In the genomic region with DNA sequence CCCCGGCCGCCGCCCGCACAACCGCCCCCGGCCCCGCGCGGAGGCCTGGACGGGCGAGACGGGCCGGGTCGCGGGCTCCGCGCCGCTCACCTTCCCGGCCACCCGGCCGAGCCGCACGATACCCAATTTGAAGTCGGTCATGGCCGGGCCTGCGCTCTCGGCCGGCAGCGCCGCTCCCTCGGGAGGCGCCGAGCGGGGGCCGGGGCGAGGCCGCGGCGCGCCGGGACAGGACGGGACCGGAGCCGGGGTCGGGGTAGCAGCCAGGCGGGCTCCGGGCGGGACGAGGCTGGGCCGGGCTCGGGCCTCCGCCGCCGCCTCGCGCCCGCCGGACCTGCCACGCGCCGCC, we compare ENCODE assay signal across 8 cellular contexts. TPM values are rescaled to one million over a fixed set of nuclear protein-coding genes. Genes with fewer than 3 reads are reported as not detected.
DNase-seq lines count a peak whose midpoint lies in the region; ATAC-seq and TF ChIP-seq lines count a peak whose summit lies in the region.

No MANE protein-coding gene starts in this region.

- TF ChIP-seq EP300 in esophagus muscularis mucosa (IDR thresholded peaks at IDR 0.05) = no peak

- H3K9ac ChIP-seq in KMS-11 (no peak overlapping the region; the same call in 1 of the 2 replicates), skeletal muscle satellite cell (ENCODE audit: low read depth, low read length) (peak overlapping the region; percentile 77)

- no peaks in the 10 kb centered on the region for H3K9me3 ChIP-seq in esophagus muscularis mucosa
- H3K9me3 ChIP-seq in skeletal muscle satellite cell (replicated peaks; ENCODE audit: low read length) = no peaks in the 10 kb centered on the region

- POLR2A ChIA-PET in HEK293T (lab: Yijun Ruan, JAX) = interaction anchor here (1.0 to 1.7 kb wide), 6 partner anchors 8 to 36 kb away, joined by 4 to 15 read pairs (median 5); a partner anchor contains a TSS

- H3K4me2 ChIP-seq in KMS-11 (no peak overlapping the region), skeletal muscle satellite cell (ENCODE audit: low read length) (peak overlapping the region; percentile 83)

- no peak overlapping the region for H3K27ac ChIP-seq in KMS-11
- H3K27ac ChIP-seq in esophagus muscularis mucosa (replicated peaks in 1 of 4) = peak overlapping the region in 2 of 4 donors; percentile 65 to 71

- CTCF ChIA-PET in HEK293T (lab: Yijun Ruan, JAX) = interaction anchor here (0.6 to 1.1 kb wide), 2 partner anchors 13 to 45 kb away, joined by 3 read pairs; no protein-coding TSS in a partner anchor

- peak overlapping the region; percentile 30 for H3K4me3 ChIP-seq in KMS-11 (IDR thresholded peaks at IDR 0.05; ENCODE audit: insufficient read depth, low read depth, low read length)
- H3K4me3 ChIP-seq in esophagus muscularis mucosa = peak overlapping the region; percentile 64 to 95 (median 74)
- peak overlapping the region; percentile 91 for H3K4me3 ChIP-seq in skeletal muscle satellite cell (ENCODE audit: low read length)

- TF ChIP-seq CTCF in KMS-11 (conservative IDR thresholded peaks at IDR 0.05; ENCODE audit: low read depth, low read length) (no peak), esophagus muscularis mucosa (IDR thresholded peaks at IDR 0.05) (no peak)

- WGBS in esophagus muscularis mucosa = no CpG with 5 or more reads among the region's 61 CpGs

- no peak for TF ChIP-seq POLR2A in esophagus muscularis mucosa (IDR thresholded peaks at IDR 0.05; ENCODE audit: low read depth)

- DNase-seq in esophagus muscularis mucosa (ENCODE audit: extremely low spot score) (no peak), inferior parietal cortex (ENCODE audit: extremely low spot score) (no peak), HEK293T (ENCODE audit: extremely low spot score) (no peak), DMS153 (lab: John Stamatoyannopoulos, UW) (no peak), RPMI8226 (no peak)

- 0 out of 2 replicates have a peak, but pooled peaks cover 4% of the 10 kb centered on the region for H4K20me1 ChIP-seq in KMS-11 (ENCODE audit: insufficient read depth)

- H2AFZ ChIP-seq in KMS-11 (ENCODE audit: low read depth) = no peak overlapping the region

- intact Hi-C loops in esophagus muscularis mucosa (cut with DNase I) = no loop called here

- peaks cover 15% of the 10 kb centered on the region for H3K4me1 ChIP-seq in KMS-11 (ENCODE audit: low read depth, poor library complexity, severe bottlenecking)
- peaks cover 15 to 34% (median 28%) of the 10 kb centered on the region in 4 donors for H3K4me1 ChIP-seq in esophagus muscularis mucosa
- H3K4me1 ChIP-seq in skeletal muscle satellite cell (ENCODE audit: control insufficient read depth, insufficient read depth, low read length) = peaks cover 9% of the 10 kb centered on the region

- peak; percentile 28 for ATAC-seq in GM19351 (IDR thresholded peaks at IDR 0.05; ENCODE audit: unreplicated experiment)

- no peaks in the 10 kb centered on the region; the same call in 1 of the 2 replicates for H3K36me3 ChIP-seq in KMS-11 (ENCODE audit: insufficient read depth)
- peaks cover 11 to 36% (median 33%) of the 10 kb centered on the region in 4 donors for H3K36me3 ChIP-seq in esophagus muscularis mucosa
- H3K36me3 ChIP-seq in skeletal muscle satellite cell (ENCODE audit: insufficient read depth, low read length) = peaks cover 34% of the 10 kb centered on the region

- peaks cover 19% of the 10 kb centered on the region; the same call in 1 of the 2 replicates for H3K79me2 ChIP-seq in KMS-11 (ENCODE audit: insufficient read depth, low read depth)

- H3K27me3 ChIP-seq in KMS-11 (ENCODE audit: insufficient read depth, low read depth) = no peaks in the 10 kb centered on the region
- H3K27me3 ChIP-seq in esophagus muscularis mucosa = no peaks in the 10 kb centered on the region
- no peaks in the 10 kb centered on the region for H3K27me3 ChIP-seq in skeletal muscle satellite cell (ENCODE audit: control insufficient read depth, insufficient read depth, low read length)

TF ChIP-seq in HEK293T, 16 proteins besides CTCF, POLR2A, EP300 and RAD21:
- no peak for TF ChIP-seq CTBP1 (IDR thresholded peaks at IDR 0.05; ENCODE audit: borderline replicate concordance)
- TF ChIP-seq L3MBTL2 (conservative IDR thresholded peaks at IDR 0.05) = no peak
- TF ChIP-seq LEF1 (IDR thresholded peaks at IDR 0.05; ENCODE audit: borderline replicate concordance) = no peak
- TF ChIP-seq NFRKB (IDR thresholded peaks at IDR 0.05) = no peak
- TF ChIP-seq ARNT (IDR thresholded peaks at IDR 0.05) = no peak
- no peak for TF ChIP-seq FOXK2 (IDR thresholded peaks at IDR 0.05)
- no peak for TF ChIP-seq SUZ12 (IDR thresholded peaks at IDR 0.05)
- no peak for TF ChIP-seq HDGF (IDR thresholded peaks at IDR 0.05; ENCODE audit: borderline replicate concordance)
- TF ChIP-seq, protein P1, sequence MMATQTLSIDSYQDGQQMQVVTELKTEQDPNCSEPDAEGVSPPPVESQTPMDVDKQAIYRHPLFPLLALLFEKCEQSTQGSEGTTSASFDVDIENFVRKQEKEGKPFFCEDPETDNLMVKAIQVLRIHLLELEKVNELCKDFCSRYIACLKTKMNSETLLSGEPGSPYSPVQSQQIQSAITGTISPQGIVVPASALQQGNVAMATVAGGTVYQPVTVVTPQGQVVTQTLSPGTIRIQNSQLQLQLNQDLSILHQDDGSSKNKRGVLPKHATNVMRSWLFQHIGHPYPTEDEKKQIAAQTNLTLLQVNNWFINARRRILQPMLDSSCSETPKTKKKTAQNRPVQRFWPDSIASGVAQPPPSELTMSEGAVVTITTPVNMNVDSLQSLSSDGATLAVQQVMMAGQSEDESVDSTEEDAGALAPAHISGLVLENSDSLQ (IDR thresholded peaks at IDR 0.05) = no peak
- TF ChIP-seq ZNF384 (IDR thresholded peaks at IDR 0.05) = no peak
- TF ChIP-seq SP1 (IDR thresholded peaks at IDR 0.05) = no peak
- no peak for TF ChIP-seq FOXM1 (IDR thresholded peaks at IDR 0.05; ENCODE audit: borderline replicate concordance)
- no peak for TF ChIP-seq ELF4 (IDR thresholded peaks at IDR 0.05)
- TF ChIP-seq TARDBP (IDR thresholded peaks at IDR 0.05) = no peak
- TF ChIP-seq BHLHE40 (IDR thresholded peaks at IDR 0.05; ENCODE audit: borderline replicate concordance) = no peak
- TF ChIP-seq FOXA1 (IDR thresholded peaks at IDR 0.05) = no peak

RNA-seq across cellular contexts. Expression of a gene that starts 0.2 kb away (rescaled TPM):
- total RNA-seq in esophagus muscularis mucosa = 10 to 100 TPM; 10.4 to 18.3 (median 13.7) TPM
- total RNA-seq in skeletal muscle satellite cell (2012; rRNA removed) = 18.5 and 23.6 TPM in 2 replicates

RNA-seq across cellular contexts. Expression of a gene that starts 11.4 kb away (rescaled TPM):
- 10 to 100 TPM; 19.9 to 27.8 (median 24.8) TPM for total RNA-seq in esophagus muscularis mucosa
- total RNA-seq in skeletal muscle satellite cell (2012; rRNA removed) = 19.2 and 24.8 TPM in 2 replicates

RNA-seq across cellular contexts. Expression of a gene that starts 15.4 kb away (rescaled TPM):
- total RNA-seq in esophagus muscularis mucosa = 10 to 100 TPM; 16.6 to 28.2 (median 21.7) TPM
- 13.9 and 19.2 TPM in 2 replicates for total RNA-seq in skeletal muscle satellite cell (2012; rRNA removed)

RNA-seq across cellular contexts. Expression of a gene that starts 28.7 kb away (rescaled TPM):
- 10 to 100 TPM; 71.6 to 78.2 (median 74.2) TPM for total RNA-seq in esophagus muscularis mucosa
- total RNA-seq in skeletal muscle satellite cell (2012; rRNA removed) = 31.0 and 35.7 TPM in 2 replicates

RNA-seq across cellular contexts. Expression of a gene that starts 38.4 kb away (rescaled TPM):
- 10 to 100 TPM; 59.8 to 83.8 (median 78.2) TPM for total RNA-seq in esophagus muscularis mucosa
- 65.1 and 65.9 TPM in 2 replicates for total RNA-seq in skeletal muscle satellite cell (2012; rRNA removed)

Comparison
In these comparisons a context has a peak if more than half of its experiments do, and no peak if none do; other contexts are left out.
1. H3K4me3 ChIP-seq: peak in every context shown above with its lines; median percentile 91 in skeletal muscle satellite cell; 74 in esophagus muscularis mucosa; 30 in KMS-11.